ENCODE assay signal across 18 cellular contexts in the genomic region with DNA sequence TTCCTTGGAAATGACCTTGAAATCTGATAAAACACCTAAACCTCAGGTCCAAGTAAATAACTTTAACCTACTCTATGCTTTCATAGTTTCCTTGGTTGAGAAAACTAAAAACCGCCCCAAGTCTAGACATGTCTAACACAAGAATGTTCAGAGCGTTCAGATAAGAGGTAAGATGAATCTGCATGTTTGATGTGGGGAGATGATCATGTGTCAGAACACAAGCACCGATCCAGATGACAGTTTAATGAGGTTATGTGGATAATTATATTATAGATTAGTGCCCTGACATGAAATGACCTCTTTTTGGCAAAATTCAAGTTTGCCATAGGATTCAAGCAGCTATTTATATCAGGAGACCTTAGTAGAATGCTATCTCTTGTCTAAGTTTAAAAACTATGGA.
A peak's percentile ranks its signal among the peaks of the same experiment; 100 is the strongest.
DNase-seq lines count a peak whose midpoint lies in the region; ATAC-seq, FAIRE-seq and TF ChIP-seq lines count a peak whose summit lies in the region.
"Had no signal": no experiment of that assay in that cellular context is flagged by ENCODE, and none has a peak within 500 bp of the region (broad histone marks: within the 10 kb centered on the region; RNA-seq: fewer than 3 reads in every experiment).

No MANE protein-coding gene starts in this region.

- POLR2A ChIA-PET in activated CD4-positive, alpha-beta T cell treated with anti-CD3 and anti-CD28 coated beads, Interleukin-2, amount 10 ng/mL, durations not matched to agents 7 days and 5 days (lab: Charles Lee): no interaction called here

- DNase-seq in NCI-H2171 treated with DMSO at 0.1 percent for 48 hours (lab: John Stamatoyannopoulos, UW) (peak; percentile 54), RWPE2 (ENCODE audit: low spot score) (no peak), bronchial epithelial cell (ENCODE audit: low read depth) (peak; percentile 39), mesothelial cell of epicardium (ENCODE audit: low spot score in 2 of 2, unreplicated experiment in 2 of 2) (no peak), NCI-H1105 treated with DMSO at 0.1 percent for 48 hours (lab: John Stamatoyannopoulos, UW) (no peak), gastrocnemius medialis (no peak)
- no peak for DNase-seq in activated CD4-positive, alpha-beta T cell treated with anti-CD3 and anti-CD28 coated beads, Interleukin-2, amount 10 ng/mL, durations not matched to agents 7 days and 5 days
- DNase-seq: BE2C; CD4-positive, alpha-beta memory T cell; COR-L47; DND-41; GDM1 had no signal

- peaks cover 4% of the 10 kb centered on the region for H3K9me3 Mint-ChIP-seq in mesothelial cell of epicardium
- H3K9me3 Mint-ChIP-seq in activated CD4-positive, alpha-beta T cell treated with anti-CD3 and anti-CD28 coated beads, Interleukin-2, amount 10 ng/mL, durations not matched to agents 7 days and 5 days: peaks cover 3% of the 10 kb centered on the region

- H3K27me3 Mint-ChIP-seq in mesothelial cell of epicardium (ENCODE audit: low read depth): no peaks in the 10 kb centered on the region
- H3K27me3 Mint-ChIP-seq in activated CD4-positive, alpha-beta T cell treated with anti-CD3 and anti-CD28 coated beads, Interleukin-2, amount 10 ng/mL, durations not matched to agents 7 days and 5 days: no peaks in the 10 kb centered on the region
- H3K27me3 Mint-ChIP-seq: CD4-positive, alpha-beta memory T cell had no signal

- TF ChIP-seq CTCF in RWPE2 (IDR thresholded peaks at IDR 0.05; ENCODE audit: poor library complexity, severe bottlenecking): no peak
- no peak for TF ChIP-seq CTCF in bronchial epithelial cell (IDR thresholded peaks at IDR 0.05; ENCODE audit: insufficient read depth, low read length, severe bottlenecking)
- no peak for TF ChIP-seq CTCF in mesothelial cell of epicardium (IDR thresholded peaks at IDR 0.05; ENCODE audit: unreplicated experiment)
- TF ChIP-seq CTCF in gastrocnemius medialis (IDR thresholded peaks at IDR 0.05 in 4 of 5, conservative IDR thresholded peaks at IDR 0.05 in 1 of 5): no peak

- H3K4me1 Mint-ChIP-seq in mesothelial cell of epicardium: peaks cover 58% of the 10 kb centered on the region
- no peaks in the 10 kb centered on the region for H3K4me1 Mint-ChIP-seq in activated CD4-positive, alpha-beta T cell treated with anti-CD3 and anti-CD28 coated beads, Interleukin-2, amount 10 ng/mL, durations not matched to agents 7 days and 5 days
- H3K4me1 Mint-ChIP-seq: CD4-positive, alpha-beta memory T cell had no signal

- peak; percentile 49; the same call in 1 of the 3 replicates for ATAC-seq in RWPE2 (ENCODE audit: low read depth)
- ATAC-seq in gastrocnemius medialis: no peak

- no peak overlapping the region for H3K4me3 ChIP-seq in RWPE2 (ENCODE audit: severe bottlenecking)
- no peak overlapping the region for H3K4me3 ChIP-seq in bronchial epithelial cell (ENCODE audit: low read depth, low read length)
- no peak overlapping the region for H3K4me3 ChIP-seq in gastrocnemius medialis
- H3K4me3 ChIP-seq: HAP-1 had no signal

- FAIRE-seq in bronchial epithelial cell (lab: Jason Lieb, UNC): no peak
- FAIRE-seq: A204.1, GM12892, GM19239, H1 had no signal

- H3K27me3 ChIP-seq in RWPE2 (ENCODE audit: insufficient read depth, poor library complexity, severe bottlenecking) (no peaks in the 10 kb centered on the region), bronchial epithelial cell (ENCODE audit: control insufficient read depth, insufficient read depth, low read length) (no peaks in the 10 kb centered on the region), gastrocnemius medialis (no peaks in the 10 kb centered on the region)
- H3K27me3 ChIP-seq: BE2C had no signal

- H3K4me3 Mint-ChIP-seq in mesothelial cell of epicardium: no peak overlapping the region
- no peak overlapping the region for H3K4me3 Mint-ChIP-seq in activated CD4-positive, alpha-beta T cell treated with anti-CD3 and anti-CD28 coated beads, Interleukin-2, amount 10 ng/mL, durations not matched to agents 7 days and 5 days
- H3K4me3 Mint-ChIP-seq: CD4-positive, alpha-beta memory T cell had no signal

- H3K27ac ChIP-seq in RWPE2 (ENCODE audit: poor library complexity, severe bottlenecking) (no peak overlapping the region), gastrocnemius medialis (no peak overlapping the region)
- H3K27ac ChIP-seq: C4-2B had no signal

- no peaks in the 10 kb centered on the region for H3K9me3 ChIP-seq in RWPE2 (ENCODE audit: severe bottlenecking)
- H3K9me3 ChIP-seq in gastrocnemius medialis: no peaks in the 10 kb centered on the region
- H3K9me3 ChIP-seq: BE2C, HAP-1 had no signal

- in situ Hi-C loops in gastrocnemius medialis (cut with MboI; ENCODE audit: low sequenced_read_pairs in 4 of 4): no loop called here

- TF ChIP-seq POLR2A in gastrocnemius medialis (IDR thresholded peaks at IDR 0.05): no peak

- H3K4me1 ChIP-seq in RWPE2 (ENCODE audit: insufficient read depth, poor library complexity, severe bottlenecking) (peaks cover 5% of the 10 kb centered on the region), gastrocnemius medialis (no peaks in the 10 kb centered on the region)
- H3K4me1 ChIP-seq: BE2C, HAP-1 had no signal

- intact Hi-C loops in gastrocnemius medialis (cut with DNase I; ENCODE audit: low total_unique reads): no loop called here

- CTCF ChIA-PET in activated CD4-positive, alpha-beta T cell treated with anti-CD3 and anti-CD28 coated beads, Interleukin-2, amount 10 ng/mL, durations not matched to agents 7 days and 5 days (lab: Charles Lee): no interaction called here

- H3K27ac Mint-ChIP-seq in mesothelial cell of epicardium: peak overlapping the region; percentile 97
- no peak overlapping the region for H3K27ac Mint-ChIP-seq in activated CD4-positive, alpha-beta T cell treated with anti-CD3 and anti-CD28 coated beads, Interleukin-2, amount 10 ng/mL, durations not matched to agents 7 days and 5 days
- H3K27ac Mint-ChIP-seq: CD4-positive, alpha-beta memory T cell had no signal

- H3K36me3 ChIP-seq in RWPE2 (ENCODE audit: low read depth): no peaks in the 10 kb centered on the region
- no peaks in the 10 kb centered on the region for H3K36me3 ChIP-seq in bronchial epithelial cell (ENCODE audit: control insufficient read depth, insufficient read depth, low read length)
- H3K36me3 ChIP-seq in gastrocnemius medialis: no peaks in the 10 kb centered on the region
- H3K36me3 ChIP-seq: BE2C, HAP-1 had no signal

- no peaks in the 10 kb centered on the region for H3K36me3 Mint-ChIP-seq in mesothelial cell of epicardium
- H3K36me3 Mint-ChIP-seq in activated CD4-positive, alpha-beta T cell treated with anti-CD3 and anti-CD28 coated beads, Interleukin-2, amount 10 ng/mL, durations not matched to agents 7 days and 5 days (ENCODE audit: low read depth): no peaks in the 10 kb centered on the region
- H3K36me3 Mint-ChIP-seq: CD4-positive, alpha-beta memory T cell had no signal

Comparison
In these comparisons a context has a peak if more than half of its experiments do, and no peak if none do; other contexts are left out.
1. DNase-seq: peak in NCI-H2171 treated with DMSO at 0.1 percent for 48 hours (single experiment) and bronchial epithelial cell (single experiment); none in RWPE2 (single experiment), mesothelial cell of epicardium (0 of 2), NCI-H1105 treated with DMSO at 0.1 percent for 48 hours (single experiment), activated CD4-positive, alpha-beta T cell treated with anti-CD3 and anti-CD28 coated beads, Interleukin-2, amount 10 ng/mL, durations not matched to agents 7 days and 5 days (single experiment) and gastrocnemius medialis (0 of 2).